Comparison of ENCODE assay signal across 9 cellular contexts in the genomic region with DNA sequence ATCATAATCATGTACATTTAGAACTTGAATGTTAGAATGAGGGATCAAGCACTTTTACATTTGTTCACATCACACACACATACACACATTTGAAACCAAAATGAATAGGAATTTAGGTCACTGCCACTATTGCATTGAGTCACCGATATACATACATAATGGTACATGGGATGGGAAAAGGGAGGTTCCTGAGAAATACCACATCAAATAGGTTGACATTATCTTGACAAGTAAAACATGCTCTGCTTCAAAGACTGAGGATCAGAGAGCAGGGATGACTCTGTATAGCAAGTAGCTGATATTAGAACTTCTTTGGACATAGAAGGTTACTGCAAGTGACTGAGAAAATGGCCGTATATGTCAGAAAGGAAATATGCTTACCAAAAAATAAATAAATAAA.
"Had no signal": no experiment of that assay in that cellular context is flagged by ENCODE, and none has a peak within 500 bp of the region (broad histone marks: within the 10 kb centered on the region; RNA-seq: fewer than 3 reads in every experiment).

No MANE protein-coding gene starts in this region.

- H3K27ac ChIP-seq: GM23248, HL-60 had no signal

- H3K9ac ChIP-seq: GM23248 had no signal

- DNase-seq: GM23248, GOT3, H9, HCEC 1CT, Kasumi-1, KG1 had no signal

- ATAC-seq: HepG2, K562 had no signal

- H2AFZ ChIP-seq: GM23248 had no signal

- FAIRE-seq: HepG2, K562 had no signal

- H3K4me3 ChIP-seq: GM23248, K562 had no signal
